In genomic region chr17:27477050-27477647, GRCh38 we compare ENCODE assay signal across 11 cellular contexts. TPM values are rescaled to one million over a fixed set of nuclear protein-coding genes. Genes with fewer than 3 reads are reported as not detected.
DNase-seq lines count a peak whose midpoint lies in the region; ATAC-seq lines count a peak whose summit lies in the region.
"Had no signal": no experiment of that assay in that cellular context is flagged by ENCODE, and none has a peak within 500 bp of the region (broad histone marks: within the 10 kb centered on the region; RNA-seq: fewer than 3 reads in every experiment).

No MANE protein-coding gene starts in this region.

- intact Hi-C loops in posterior cingulate gyrus (cut with DNase I), result no loop called here

- DNase-seq in T-helper 2 cell treated with Interferon-gamma antibody and Interleukin-4, amounts not matched to agents 5 μg/mL and 100 μg/mL, for 36 hours (ENCODE audit: low spot score), result no peak
- no peak for DNase-seq in T-helper 2 cell
- DNase-seq in mesenchymal stem cell, result no peak
- no peak for DNase-seq in posterior cingulate gyrus
- DNase-seq in NCI-H1436 (lab: John Stamatoyannopoulos, UW), result no peak
- DNase-seq: DMS79, H7, retina had no signal

- peaks cover 27% of the 10 kb centered on the region for H3K79me1 ChIP-seq in mesenchymal stem cell (replicated peaks; ENCODE audit: low read length, poor library complexity, severe bottlenecking)

- H3K4me1 ChIP-seq in mesenchymal stem cell (ENCODE audit: control insufficient read depth, insufficient read depth, low read depth, low read length), result peaks cover 16% of the 10 kb centered on the region

- H3K23ac ChIP-seq in mesenchymal stem cell (ENCODE audit: low read length in 2 of 2), result no peak overlapping the region

- H3K4me3 ChIP-seq in mesenchymal stem cell (ENCODE audit: insufficient read depth in 1 of 2, low read depth in 1 of 2, low read length in 2 of 2), result no peak overlapping the region

- H2BK5ac ChIP-seq in mesenchymal stem cell (ENCODE audit: low read depth, low read length, poor library complexity, severe bottlenecking), result no peak overlapping the region

- no peak overlapping the region for H3K14ac ChIP-seq in mesenchymal stem cell (ENCODE audit: low read length in 2 of 2)

- no peak overlapping the region for H2BK120ac ChIP-seq in mesenchymal stem cell (ENCODE audit: low read depth, low read length)

- H3K27ac ChIP-seq in mesenchymal stem cell (ENCODE audit: low read length, poor library complexity, severe bottlenecking), result no peak overlapping the region

- no peak overlapping the region for H3K4me2 ChIP-seq in mesenchymal stem cell (ENCODE audit: low read length, poor library complexity, severe bottlenecking)

- peak overlapping the region; percentile 28 for H2AK5ac ChIP-seq in mesenchymal stem cell (ENCODE audit: low read length, severe bottlenecking)

- H3K4me1 Mint-ChIP-seq in T-helper 2 cell treated with Interferon-gamma antibody and Interleukin-4, amounts not matched to agents 5 μg/mL and 100 μg/mL, for 36 hours (ENCODE audit: low read depth), result peaks cover 78% of the 10 kb centered on the region
- peaks cover 42 to 62% (median 57%) of the 10 kb centered on the region in 3 donors for H3K4me1 Mint-ChIP-seq in IgD-negative memory B cell

- H3K4ac ChIP-seq in mesenchymal stem cell (ENCODE audit: low read depth in 1 of 2, low read length in 2 of 2), result no peak overlapping the region

- H2BK15ac ChIP-seq in mesenchymal stem cell (ENCODE audit: low read depth, poor library complexity, severe bottlenecking), result no peak overlapping the region

- no peak overlapping the region for H2BK12ac ChIP-seq in mesenchymal stem cell (ENCODE audit: low read length in 2 of 2)

- H3K27me3 Mint-ChIP-seq in T-helper 2 cell treated with Interferon-gamma antibody and Interleukin-4, amounts not matched to agents 5 μg/mL and 100 μg/mL, for 36 hours (ENCODE audit: low read depth), result no peaks in the 10 kb centered on the region
- H3K27me3 Mint-ChIP-seq in IgD-negative memory B cell, result no peaks in the 10 kb centered on the region

- H3K9ac ChIP-seq in mesenchymal stem cell (ENCODE audit: low read length), result no peak overlapping the region

- H4K91ac ChIP-seq in mesenchymal stem cell (ENCODE audit: low read length), result no peak overlapping the region

- no peaks in the 10 kb centered on the region for H3K9me3 Mint-ChIP-seq in T-helper 2 cell treated with Interferon-gamma antibody and Interleukin-4, amounts not matched to agents 5 μg/mL and 100 μg/mL, for 36 hours
- H3K9me3 Mint-ChIP-seq in IgD-negative memory B cell, result no peaks in the 10 kb centered on the region

- H3K36me3 ChIP-seq in mesenchymal stem cell (ENCODE audit: control insufficient read depth in 1 of 2, insufficient read depth in 2 of 2, low read depth in 1 of 2, low read length in 2 of 2), result no peaks in the 10 kb centered on the region

- no peaks in the 10 kb centered on the region for H3K27me3 ChIP-seq in mesenchymal stem cell (ENCODE audit: control insufficient read depth in 1 of 2, insufficient read depth in 1 of 2, low read length in 2 of 2)

- H3K4me3 Mint-ChIP-seq in T-helper 2 cell treated with Interferon-gamma antibody and Interleukin-4, amounts not matched to agents 5 μg/mL and 100 μg/mL, for 36 hours, result no peak overlapping the region
- peak overlapping the region in 3 of 4 donors; percentile 32 to 50 (median 36) for H3K4me3 Mint-ChIP-seq in IgD-negative memory B cell

- peak overlapping the region; percentile 41 for H3K27ac Mint-ChIP-seq in T-helper 2 cell treated with Interferon-gamma antibody and Interleukin-4, amounts not matched to agents 5 μg/mL and 100 μg/mL, for 36 hours
- peak overlapping the region; percentile 6 to 82 (median 23) for H3K27ac Mint-ChIP-seq in IgD-negative memory B cell

- H3K18ac ChIP-seq in mesenchymal stem cell (ENCODE audit: low read depth in 1 of 2, low read length in 2 of 2), result no peak overlapping the region

- H4K8ac ChIP-seq in mesenchymal stem cell (ENCODE audit: low read length), result no peak overlapping the region

- H3K9me3 ChIP-seq in mesenchymal stem cell (ENCODE audit: control insufficient read depth, low read length), result no peaks in the 10 kb centered on the region

- 67% methylated on average over 5 of the region's 6 CpGs for WGBS in mesenchymal stem cell

- peak; percentile 48 for ATAC-seq in GM19463 (IDR thresholded peaks at IDR 0.05; ENCODE audit: unreplicated experiment)
- ATAC-seq in GM21717 (IDR thresholded peaks at IDR 0.05; ENCODE audit: unreplicated experiment), result no peak

- H2AFZ ChIP-seq in mesenchymal stem cell (ENCODE audit: low read depth, low read length), result no peak overlapping the region

- no peaks in the 10 kb centered on the region for H3K36me3 Mint-ChIP-seq in T-helper 2 cell treated with Interferon-gamma antibody and Interleukin-4, amounts not matched to agents 5 μg/mL and 100 μg/mL, for 36 hours (ENCODE audit: low read depth)
- peaks cover 2% of the 10 kb centered on the region for H3K36me3 Mint-ChIP-seq in IgD-negative memory B cell

RNA-seq across cellular contexts. Expression of gene KSR1, which starts 20.9 kb away (rescaled TPM):
- 2.1 TPM for polyA plus RNA-seq in IgD-negative memory B cell
- 20.6 TPM for polyA plus RNA-seq in mesenchymal stem cell (2013, experiment 1 of 2)
- 20.0 TPM for polyA plus RNA-seq in mesenchymal stem cell (2013, experiment 2 of 2)
